Comparison of ENCODE assay signal across 15 cellular contexts in the genomic region with DNA sequence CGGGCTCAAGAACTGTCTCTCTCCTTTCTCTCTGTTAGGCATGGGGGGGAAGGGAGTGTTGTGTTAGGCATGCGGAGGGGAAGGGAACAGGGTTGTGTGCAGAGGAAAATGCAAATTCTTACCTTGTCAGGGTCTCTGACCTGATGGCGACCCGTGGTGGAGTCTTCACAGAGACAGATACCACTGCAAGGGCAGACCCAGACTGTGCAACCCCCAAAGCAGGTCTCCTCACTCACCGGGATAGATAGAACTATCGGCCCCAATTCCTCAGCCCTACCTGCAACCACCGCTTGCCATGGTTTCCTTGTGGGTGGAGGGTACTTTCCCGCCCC. TPM values are rescaled to one million over a fixed set of nuclear protein-coding genes. Genes with fewer than 3 reads are reported as not detected.
DNase-seq lines count a peak whose midpoint lies in the region; ATAC-seq and TF ChIP-seq lines count a peak whose summit lies in the region.
"Had no signal": no experiment of that assay in that cellular context is flagged by ENCODE, and none has a peak within 500 bp of the region (broad histone marks: within the 10 kb centered on the region; RNA-seq: fewer than 3 reads in every experiment).

No MANE protein-coding gene starts in this region.

- no peak overlapping the region for H3K27ac ChIP-seq in suprapubic skin
- H3K27ac ChIP-seq: foreskin keratinocyte had no signal

- H3K9me3 ChIP-seq in suprapubic skin: no peaks in the 10 kb centered on the region

- no peaks in the 10 kb centered on the region for H3K27me3 Mint-ChIP-seq in activated T-cell treated with anti-CD3 and anti-CD28 coated beads, Interleukin-2, amount 50 U/mL, for 4 hours (ENCODE audit: low read depth)
- H3K27me3 Mint-ChIP-seq in T-cell: peaks cover 0 to 3% of the 10 kb centered on the region in 2 donors

- no peak for DNase-seq in activated T-cell treated with anti-CD3 and anti-CD28 coated beads, Interleukin-2, amount 50 U/mL, for 4 hours
- DNase-seq in activated T-cell treated with anti-CD3 and anti-CD28 coated beads, Interleukin-2, amount 50 U/mL, for 1 hour: no peak
- DNase-seq in T-cell (no peak), fibroblast of villous mesenchyme (ENCODE audit: low read depth) (no peak), suprapubic skin (ENCODE audit: low spot score in 2 of 2) (no peak), SIG-M5 (lab: John Stamatoyannopoulos, UW) (no peak)
- DNase-seq: ACHN, cerebellar nuclear complex, EL, foreskin keratinocyte, NCI-H1694 treated with DMSO at 0.1 percent for 48 hours had no signal

- H3K4me3 ChIP-seq in fibroblast of villous mesenchyme (ENCODE audit: low read depth, low read length) (peak overlapping the region; percentile 30), suprapubic skin (peak overlapping the region; percentile 36)

- POLR2A ChIA-PET in T-cell (lab: Charles Lee): no interaction called here

- H3K4me3 Mint-ChIP-seq in activated T-cell treated with anti-CD3 and anti-CD28 coated beads, Interleukin-2, amount 50 U/mL, for 4 hours: peak overlapping the region; percentile 77
- H3K4me3 Mint-ChIP-seq in T-cell: peak overlapping the region; percentile 77 to 82 (median 79)

- H3K36me3 ChIP-seq in suprapubic skin: no peaks in the 10 kb centered on the region

- peak overlapping the region; percentile 12 to 77 for H3K27ac Mint-ChIP-seq in T-cell

- peaks cover 11% of the 10 kb centered on the region for H3K27me3 ChIP-seq in suprapubic skin

- WGBS in suprapubic skin: 69% methylated on average over 8 of the region's 8 CpGs

- no peak for TF ChIP-seq EP300 in suprapubic skin (IDR thresholded peaks at IDR 0.05)

- H3K4me1 ChIP-seq in suprapubic skin: peaks cover 5% of the 10 kb centered on the region
- H3K4me1 ChIP-seq: foreskin keratinocyte had no signal

- no peaks in the 10 kb centered on the region for H3K9me3 Mint-ChIP-seq in activated T-cell treated with anti-CD3 and anti-CD28 coated beads, Interleukin-2, amount 50 U/mL, for 4 hours
- no peaks in the 10 kb centered on the region for H3K9me3 Mint-ChIP-seq in T-cell

- no peak for ATAC-seq in activated T-cell treated with anti-CD3 and anti-CD28 coated beads, Interleukin-2, amount 50 U/mL, for 4 hours
- ATAC-seq in T-cell (replicated peaks in 1 of 4) (peak in 3 of 4 experiments; percentile 46), HG03378 (IDR thresholded peaks at IDR 0.05; ENCODE audit: unreplicated experiment) (no peak), GM18505 (IDR thresholded peaks at IDR 0.05; ENCODE audit: unreplicated experiment) (no peak)

- no peaks in the 10 kb centered on the region for H3K36me3 Mint-ChIP-seq in activated T-cell treated with anti-CD3 and anti-CD28 coated beads, Interleukin-2, amount 50 U/mL, for 4 hours (ENCODE audit: insufficient read depth)
- no peaks in the 10 kb centered on the region for H3K36me3 Mint-ChIP-seq in T-cell

- TF ChIP-seq CTCF in fibroblast of villous mesenchyme (IDR thresholded peaks at IDR 0.05; ENCODE audit: insufficient read depth, low read depth, low read length): no peak
- no peak for TF ChIP-seq CTCF in suprapubic skin (IDR thresholded peaks at IDR 0.05)

- CTCF ChIA-PET in T-cell (lab: Charles Lee): interaction anchor here (0.5 to 0.7 kb wide), 2 partner anchors 8 to 603 kb away, joined by 6 to 8 read pairs; no protein-coding TSS in a partner anchor

- peaks cover 14% of the 10 kb centered on the region for H3K4me1 Mint-ChIP-seq in activated T-cell treated with anti-CD3 and anti-CD28 coated beads, Interleukin-2, amount 50 U/mL, for 4 hours (ENCODE audit: low read depth)
- peaks cover 16 to 18% (median 18%) of the 10 kb centered on the region in 3 donors for H3K4me1 Mint-ChIP-seq in T-cell

- TF ChIP-seq POLR2A in suprapubic skin (IDR thresholded peaks at IDR 0.05) (no peak), GM18505 (IDR thresholded peaks at IDR 0.05; ENCODE audit: borderline replicate concordance, extremely low read depth, insufficient read depth, insufficient read length) (no peak)

RNA-seq across cellular contexts. Expression of a gene that starts 9.6 kb away (rescaled TPM):
- total RNA-seq in activated T-cell treated with anti-CD3 and anti-CD28 coated beads, Interleukin-2, amount 50 U/mL, for 4 hours: under 1 TPM; 0.21 to 0.91 (median 0.54) TPM
- total RNA-seq in T-cell (1 to 10 TPM; 1.6 to 5.6 (median 3.2) TPM), fibroblast of villous mesenchyme (under 0.01 and 1.3 TPM in 2 replicates), suprapubic skin (1 to 10 TPM; 2.3 to 2.7 (median 2.5) TPM)

RNA-seq across cellular contexts. Expression of a gene that starts 25.3 kb away (rescaled TPM):
- total RNA-seq in activated T-cell treated with anti-CD3 and anti-CD28 coated beads, Interleukin-2, amount 50 U/mL, for 4 hours: not detected
- not detected for total RNA-seq in T-cell
- total RNA-seq in fibroblast of villous mesenchyme: not detected in 2 replicates
- not detected for total RNA-seq in suprapubic skin
- total RNA-seq: foreskin keratinocyte; lung microvascular endothelial cell; T-helper 2 cell treated with Interferon-gamma antibody and Interleukin-4, amounts not matched to agents 100 ng/mL and 5 ng/mL, for 36 hours had no signal

RNA-seq across cellular contexts. Expression of a gene that starts 36.8 kb away (rescaled TPM):
- not detected for total RNA-seq in activated T-cell treated with anti-CD3 and anti-CD28 coated beads, Interleukin-2, amount 50 U/mL, for 4 hours
- not detected for total RNA-seq in T-cell
- not detected in 2 replicates for total RNA-seq in fibroblast of villous mesenchyme
- not detected for total RNA-seq in suprapubic skin
- total RNA-seq: foreskin keratinocyte; lung microvascular endothelial cell; T-helper 2 cell treated with Interferon-gamma antibody and Interleukin-4, amounts not matched to agents 100 ng/mL and 5 ng/mL, for 36 hours had no signal

Comparison
In these comparisons a context has a peak if more than half of its experiments do, and no peak if none do; other contexts are left out.
1. ATAC-seq: peak in T-cell (3 of 4); none in activated T-cell treated with anti-CD3 and anti-CD28 coated beads, Interleukin-2, amount 50 U/mL, for 4 hours (0 of 2), HG03378 (single experiment) and GM18505 (single experiment).